16 cellular contexts compared by ENCODE assay signal in genomic region chr6:98044168-98044567, GRCh38.
DNase-seq lines count a peak whose midpoint lies in the region; FAIRE-seq and TF ChIP-seq lines count a peak whose summit lies in the region.
"Had no signal": no experiment of that assay in that cellular context is flagged by ENCODE, and none has a peak within 500 bp of the region (broad histone marks: within the 10 kb centered on the region; RNA-seq: fewer than 3 reads in every experiment).

No MANE protein-coding gene starts in this region.

- 92% methylated on average over 7 of the region's 7 CpGs; no CpG with 5 or more reads in 1 of the 2 experiments for WGBS in H1 (ENCODE audit: extremely low coverage in 1 of 2, insufficient coverage in 1 of 2, insufficient read length in 1 of 2, insufficient replicate concordance in 2 of 2, low coverage in 1 of 2, low lambda C conversion rate in 2 of 2, missing lambda C conversion rate in 1 of 2), 2 experiments

- H3K4me3 ChIP-seq in H1 (ENCODE audit: extremely low read depth in 1 of 4, insufficient read depth in 2 of 4, low read depth in 3 of 4, low read length in 4 of 4), result no peak overlapping the region
- no peak overlapping the region for H3K4me3 ChIP-seq in H7 (ENCODE audit: insufficient read depth, low read depth, low read length)
- H3K4me3 ChIP-seq: A549 had no signal

- no peaks in the 10 kb centered on the region for H3K27me3 ChIP-seq in H1 (replicated peaks in 1 of 4; ENCODE audit: control insufficient read depth in 3 of 4, extremely low read depth in 1 of 4, insufficient read depth in 3 of 4, low read length in 3 of 4)
- no peaks in the 10 kb centered on the region for H3K27me3 ChIP-seq in H7 (ENCODE audit: control insufficient read depth, insufficient read depth, low read length)

- H3K36me3 ChIP-seq in H1 (ENCODE audit: control insufficient read depth in 2 of 4, insufficient read depth in 4 of 4, low read length in 3 of 4) (no peaks in the 10 kb centered on the region), H7 (replicated peaks; ENCODE audit: control insufficient read depth, insufficient read depth, low read length) (no peaks in the 10 kb centered on the region)

- DNase-seq in NCI-H82 (lab: John Stamatoyannopoulos, UW) (peak; percentile 27), NCI-H82 treated with DMSO at 0.1 percent for 48 hours (lab: John Stamatoyannopoulos, UW; ENCODE audit: unreplicated experiment) (no peak), NCI-H1930 (lab: John Stamatoyannopoulos, UW) (peak; percentile 45 to 67), H1 (ENCODE audit: low read depth in 1 of 2, low spot score in 2 of 2) (no peak), retina (peak; percentile 62), activated gamma-delta T cell treated with Interleukin-2 at 50 U/mL for 16 hours (no peak), H7 (no peak)
- no peak for DNase-seq in stimulated activated naive CD4-positive, alpha-beta T cell (lab: John Stamatoyannopoulos, UW)
- DNase-seq: Calu3; CD4-positive, CD25-positive, alpha-beta regulatory T cell; NCI-H187 treated with DMSO at 0.1 percent for 48 hours; NCI-H2227 treated with DMSO at 0.1 percent for 48 hours; SIG-M5; T-helper 17 cell had no signal

- H3K23ac ChIP-seq in H1 (ENCODE audit: insufficient read length), result no peak overlapping the region

- peak overlapping the region; percentile 13; the same call in 1 of the 2 replicates for H2BK12ac ChIP-seq in H1 (ENCODE audit: low read depth, low read length)

- H4K91ac ChIP-seq in H1 (replicated peaks; ENCODE audit: insufficient read length, low read length), result peak overlapping the region; percentile 20

- no peak overlapping the region for H3K14ac ChIP-seq in H1 (ENCODE audit: insufficient read length)

- peak overlapping the region; percentile 25; the same call in 1 of the 2 replicates for H2BK20ac ChIP-seq in H1 (ENCODE audit: low read length)

- no peak overlapping the region for H3K56ac ChIP-seq in H1 (replicated peaks; ENCODE audit: insufficient read length, low read depth, low read length)

- no peak overlapping the region for H2AK5ac ChIP-seq in H1 (ENCODE audit: low read depth, low read length)

- H3K18ac ChIP-seq in H1 (ENCODE audit: extremely low read depth, low read length), result no peak overlapping the region

- no peak overlapping the region for H4K5ac ChIP-seq in H1 (ENCODE audit: insufficient read length, low read depth, low read length)

- CTCF ChIA-PET in H1 (lab: Charles Lee; ENCODE audit: partially characterized antibody), result interaction anchor here (0.6 to 1.5 kb wide), 5 partner anchors 10 to 596 kb away, joined by 3 to 9 read pairs (median 3); no protein-coding TSS in a partner anchor

- H4K8ac ChIP-seq in H1 (ENCODE audit: extremely low read depth, insufficient read depth, low read length), result no peak overlapping the region

- no peak overlapping the region for H2AFZ ChIP-seq in H1 (ENCODE audit: low read length)

- H3K27ac ChIP-seq in H1 (ENCODE audit: low read depth, low read length), result no peak overlapping the region
- H3K27ac ChIP-seq: A549 had no signal

- no peak overlapping the region for H2BK15ac ChIP-seq in H1 (ENCODE audit: low read length)

- H3K4ac ChIP-seq in H1 (replicated peaks; ENCODE audit: insufficient read length, low read depth, low read length), result no peak overlapping the region

- H3K4me2 ChIP-seq in H1 (ENCODE audit: insufficient read depth in 1 of 2, low read depth in 2 of 2, low read length in 2 of 2), result no peak overlapping the region
- H3K4me2 ChIP-seq: A549 had no signal

- peak overlapping the region; percentile 67; the same call in 1 of the 2 replicates for H2BK5ac ChIP-seq in H1 (ENCODE audit: low read depth, low read length)

- POLR2A ChIA-PET in H1 (lab: Charles Lee; ENCODE audit: partially characterized antibody), result no interaction called here

- H3K79me1 ChIP-seq in H1 (ENCODE audit: low read depth, low read length), result no peaks in the 10 kb centered on the region

- peak overlapping the region; percentile 80 for H2BK120ac ChIP-seq in H1 (replicated peaks; ENCODE audit: low read depth, low read length)

- no peak for FAIRE-seq in H1 (lab: Jason Lieb, UNC)
- FAIRE-seq: A549, H54 had no signal

- H3K79me2 ChIP-seq in H1 (ENCODE audit: control insufficient read depth in 1 of 2, insufficient read depth in 2 of 2, low read length in 2 of 2), result no peaks in the 10 kb centered on the region

- no peaks in the 10 kb centered on the region for H4K20me1 ChIP-seq in H1 (replicated peaks in 1 of 2; ENCODE audit: control insufficient read depth in 1 of 2, insufficient read depth in 2 of 2, low read length in 2 of 2)

- TF ChIP-seq EP300 in H1 (IDR thresholded peaks at IDR 0.05; ENCODE audit: borderline replicate concordance in 1 of 2, low read depth in 2 of 2, low read length in 2 of 2), result no peak

- no peak for TF ChIP-seq CTCF in H1 (IDR thresholded peaks at IDR 0.05; ENCODE audit: control extremely low read depth in 1 of 3, insufficient read depth in 1 of 3, low read depth in 1 of 3, low read length in 3 of 3)

- H3K23me2 ChIP-seq in H1 (ENCODE audit: low read depth, low read length), result no peaks in the 10 kb centered on the region

- peaks cover 0 to 51% (median 36%) of the 10 kb centered on the region in 4 experiments; a peak in 5 of 7 replicates for H3K4me1 ChIP-seq in H1 (replicated peaks in 1 of 4; ENCODE audit: control insufficient read depth in 3 of 4, insufficient read depth in 4 of 4, low read length in 3 of 4)
- H3K4me1 ChIP-seq: A549 had no signal

- TF ChIP-seq RAD21 in H1 (IDR thresholded peaks at IDR 0.05 in 1 of 2, conservative IDR thresholded peaks at IDR 0.05 in 1 of 2; ENCODE audit: low read depth in 2 of 2, low read length in 2 of 2), result no peak

- no peaks in the 10 kb centered on the region for H3K9me3 ChIP-seq in H1 (ENCODE audit: insufficient read depth in 2 of 2, low read depth in 1 of 2, low read length in 1 of 2)
- H3K9me3 ChIP-seq: A549 had no signal

- no peak overlapping the region for H3K9ac ChIP-seq in H1 (replicated peaks in 1 of 4; ENCODE audit: extremely low read depth in 1 of 4, low read depth in 3 of 4, low read length in 3 of 4)

- no peak for TF ChIP-seq POLR2A in H1 (IDR thresholded peaks at IDR 0.05; ENCODE audit: control extremely low read depth in 1 of 2, low read depth in 2 of 2, low read length in 2 of 2)

TF ChIP-seq in H1, 55 proteins besides CTCF, POLR2A, EP300 and RAD21 (continues in another document):
- TF ChIP-seq, protein P1, sequence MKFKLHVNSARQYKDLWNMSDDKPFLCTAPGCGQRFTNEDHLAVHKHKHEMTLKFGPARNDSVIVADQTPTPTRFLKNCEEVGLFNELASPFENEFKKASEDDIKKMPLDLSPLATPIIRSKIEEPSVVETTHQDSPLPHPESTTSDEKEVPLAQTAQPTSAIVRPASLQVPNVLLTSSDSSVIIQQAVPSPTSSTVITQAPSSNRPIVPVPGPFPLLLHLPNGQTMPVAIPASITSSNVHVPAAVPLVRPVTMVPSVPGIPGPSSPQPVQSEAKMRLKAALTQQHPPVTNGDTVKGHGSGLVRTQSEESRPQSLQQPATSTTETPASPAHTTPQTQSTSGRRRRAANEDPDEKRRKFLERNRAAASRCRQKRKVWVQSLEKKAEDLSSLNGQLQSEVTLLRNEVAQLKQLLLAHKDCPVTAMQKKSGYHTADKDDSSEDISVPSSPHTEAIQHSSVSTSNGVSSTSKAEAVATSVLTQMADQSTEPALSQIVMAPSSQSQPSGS (IDR thresholded peaks at IDR 0.05; ENCODE audit: low read length), result no peak
- TF ChIP-seq YY1 (IDR thresholded peaks at IDR 0.05; ENCODE audit: low read depth, low read length) (no peak), CTBP2 (IDR thresholded peaks at IDR 0.05; ENCODE audit: borderline replicate concordance, insufficient read depth, insufficient read length, low read length) (no peak)

Comparison
In these comparisons a context has a peak if more than half of its experiments do, and no peak if none do; other contexts are left out.
1. DNase-seq: peak in NCI-H82 (single experiment), NCI-H1930 (2 of 2) and retina (single experiment); none in NCI-H82 treated with DMSO at 0.1 percent for 48 hours (single experiment), H1 (0 of 2), activated gamma-delta T cell treated with Interleukin-2 at 50 U/mL for 16 hours (single experiment), H7 (single experiment) and stimulated activated naive CD4-positive, alpha-beta T cell (0 of 6).